Comparison of ENCODE assay signal across 8 cellular contexts in genomic region chr16:53129281-53130192, GRCh38.
A peak's percentile ranks its signal among the peaks of the same experiment; 100 is the strongest.
DNase-seq lines count a peak whose midpoint lies in the region; ATAC-seq and TF ChIP-seq lines count a peak whose summit lies in the region.

No MANE protein-coding gene starts in this region.

- H3K4me3 ChIP-seq in vagina, result peak overlapping the region; percentile 88 to 89

- TF ChIP-seq POLR2A in vagina (IDR thresholded peaks at IDR 0.05), result no peak

- DNase-seq in AG20443 (ENCODE audit: low spot score) (peak; percentile 21), NCI-H2227 (lab: John Stamatoyannopoulos, UW; ENCODE audit: unreplicated experiment) (peak; percentile 33), dedifferentiated amniotic fluid mesenchymal stem cell (ENCODE audit: extremely low spot score) (peak; percentile 67), mesothelial cell of epicardium (ENCODE audit: low spot score in 2 of 2, unreplicated experiment in 2 of 2) (peak in 1 of 2 experiments; percentile 36), vagina (ENCODE audit: extremely low spot score in 2 of 2) (peak in 1 of 2 donors; percentile 90), mesenteric fat pad (ENCODE audit: low spot score) (no peak)
- no peak for DNase-seq in activated CD4-positive, alpha-beta T cell treated with anti-CD3 and anti-CD28 coated beads for 1 hour

- H3K4me1 Mint-ChIP-seq in mesothelial cell of epicardium, result peaks cover 28% of the 10 kb centered on the region

- H3K27ac ChIP-seq in vagina, result peak overlapping the region; percentile 95

- no peaks in the 10 kb centered on the region for H3K27me3 ChIP-seq in vagina

- intact Hi-C loops in vagina (cut with DNase I), result loop anchor here (2.0 to 10.0 kb wide), 3 partner anchors 39 to 75 kb away; partner anchors contain the start of genes CHD9 and CHD9NB

- peak; percentile 6 for ATAC-seq in GM21447 (IDR thresholded peaks at IDR 0.05; ENCODE audit: unreplicated experiment)

- peaks cover 41% of the 10 kb centered on the region for H3K4me1 ChIP-seq in vagina

- no peaks in the 10 kb centered on the region for H3K9me3 ChIP-seq in vagina

- H3K9me3 Mint-ChIP-seq in mesothelial cell of epicardium, result no peaks in the 10 kb centered on the region

- peak overlapping the region; percentile 74 for H3K4me3 Mint-ChIP-seq in mesothelial cell of epicardium

- H3K36me3 ChIP-seq in vagina, result no peaks in the 10 kb centered on the region

- TF ChIP-seq CTCF in mesothelial cell of epicardium (IDR thresholded peaks at IDR 0.05; ENCODE audit: unreplicated experiment), result no peak
- TF ChIP-seq CTCF in vagina (IDR thresholded peaks at IDR 0.05), result no peak

- H3K36me3 Mint-ChIP-seq in mesothelial cell of epicardium, result no peaks in the 10 kb centered on the region

- H3K27me3 Mint-ChIP-seq in mesothelial cell of epicardium (ENCODE audit: low read depth), result no peaks in the 10 kb centered on the region

- peak overlapping the region; percentile 95 for H3K27ac Mint-ChIP-seq in mesothelial cell of epicardium

Comparison
In these comparisons a context has a peak if more than half of its experiments do, and no peak if none do; other contexts are left out.
1. DNase-seq: peak in AG20443 (single experiment), NCI-H2227 (single experiment) and dedifferentiated amniotic fluid mesenchymal stem cell (single experiment); none in mesenteric fat pad (single experiment) and activated CD4-positive, alpha-beta T cell treated with anti-CD3 and anti-CD28 coated beads for 1 hour (single experiment).